Comparison of ENCODE assay signal across 1 cellular context in genomic region chr5:40984884-40985283, GRCh38.
TF ChIP-seq lines count a peak whose summit lies in the region.

No MANE protein-coding gene starts in this region.

TF ChIP-seq in HEK293T, 16 proteins besides CTCF, POLR2A, EP300 and RAD21 (continued from another document):
- no peak for TF ChIP-seq BHLHE40 (IDR thresholded peaks at IDR 0.05; ENCODE audit: borderline replicate concordance)
- TF ChIP-seq L3MBTL2 (conservative IDR thresholded peaks at IDR 0.05) = no peak
- no peak for TF ChIP-seq FOXA1 (IDR thresholded peaks at IDR 0.05)
